In the genomic region with DNA sequence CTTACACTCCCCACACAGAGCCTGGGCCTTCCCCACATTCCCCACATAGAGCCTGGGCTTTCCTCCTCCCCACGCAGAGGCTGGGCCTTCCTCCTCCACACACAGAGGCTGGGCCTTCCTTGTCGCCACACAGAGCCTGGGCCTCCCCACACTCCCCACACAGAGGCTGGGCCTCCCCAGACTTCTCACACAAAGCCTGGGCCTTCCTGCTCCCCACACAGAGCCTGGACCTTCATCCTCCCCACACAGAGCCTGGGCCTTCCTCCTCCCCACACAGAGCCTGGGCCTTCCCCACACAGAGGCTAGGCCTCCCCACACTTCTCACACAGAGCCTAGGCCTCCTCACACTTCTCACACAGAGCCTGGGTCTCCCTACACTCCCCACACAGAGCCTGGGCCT, we compare ENCODE assay signal across 10 cellular contexts. TPM values are rescaled to one million over a fixed set of nuclear protein-coding genes. Genes with fewer than 3 reads are reported as not detected.
A peak's percentile ranks its signal among the peaks of the same experiment; 100 is the strongest.
DNase-seq lines count a peak whose midpoint lies in the region; ATAC-seq and TF ChIP-seq lines count a peak whose summit lies in the region.
"Not testable (repeated sequence)": the region's sequence is repeated elsewhere in the genome, so short reads cannot be mapped to it uniquely, and the experiment has no call there.
"Had no signal": no experiment of that assay in that cellular context is flagged by ENCODE, and none has a peak within 500 bp of the region (broad histone marks: within the 10 kb centered on the region; RNA-seq: fewer than 3 reads in every experiment).

No MANE protein-coding gene starts in this region.

- POLR2A ChIA-PET in activated CD8-positive, alpha-beta T cell treated with anti-CD3 and anti-CD28 coated beads for 36 hours (lab: Charles Lee) = not testable (repeated sequence)

- DNase-seq in GM06990 (ENCODE audit: extremely low read depth, insufficient read length) (peak; percentile 51), chondrocyte (ENCODE audit: low spot score) (peak; percentile 46), posterior vena cava (ENCODE audit: low spot score) (peak; percentile 30)
- DNase-seq in activated CD8-positive, alpha-beta T cell treated with anti-CD3 and anti-CD28 coated beads for 36 hours = peak; percentile 16
- not testable (repeated sequence) for DNase-seq in mesothelial cell of epicardium (ENCODE audit: low spot score in 2 of 2, unreplicated experiment in 2 of 2)

- not testable (repeated sequence) for H3K9me3 Mint-ChIP-seq in activated CD8-positive, alpha-beta T cell treated with anti-CD3 and anti-CD28 coated beads for 36 hours; activated naive CD8-positive, alpha-beta T cell (ENCODE audit: low read depth); chondrocyte (ENCODE audit: low read depth); mesothelial cell of epicardium

- H3K27me3 Mint-ChIP-seq in activated CD8-positive, alpha-beta T cell treated with anti-CD3 and anti-CD28 coated beads for 36 hours; activated naive CD8-positive, alpha-beta T cell; chondrocyte (ENCODE audit: low read depth); mesothelial cell of epicardium (ENCODE audit: low read depth): not testable (repeated sequence)

- CTCF ChIA-PET in activated CD8-positive, alpha-beta T cell treated with anti-CD3 and anti-CD28 coated beads for 36 hours (lab: Charles Lee) = not testable (repeated sequence)

- not testable (repeated sequence) for TF ChIP-seq CTCF in GM06990 (IDR thresholded peaks at IDR 0.05; ENCODE audit: insufficient read depth, low read length, poor library complexity, severe bottlenecking); activated CD8-positive, alpha-beta T cell treated with anti-CD3 and anti-CD28 coated beads for 36 hours (IDR thresholded peaks at IDR 0.05); chondrocyte (IDR thresholded peaks at IDR 0.05); mesothelial cell of epicardium (IDR thresholded peaks at IDR 0.05; ENCODE audit: unreplicated experiment)

- H3K27ac ChIP-seq in HUES6 (ENCODE audit: low read depth, low read length) = not testable (repeated sequence)
- H3K27ac ChIP-seq in temporal lobe (ENCODE audit: low read depth, low read length) = peak overlapping the region; percentile 5

- not testable (repeated sequence) for H3K4me1 ChIP-seq in HUES6 (ENCODE audit: control insufficient read depth, insufficient read depth, low read length)

- ATAC-seq in activated CD8-positive, alpha-beta T cell treated with anti-CD3 and anti-CD28 coated beads for 36 hours = peak; percentile 12

- H3K27ac Mint-ChIP-seq in activated CD8-positive, alpha-beta T cell treated with anti-CD3 and anti-CD28 coated beads for 36 hours = peak overlapping the region; percentile 84
- H3K27ac Mint-ChIP-seq in activated naive CD8-positive, alpha-beta T cell = peak overlapping the region; percentile 85
- H3K27ac Mint-ChIP-seq in chondrocyte (ENCODE audit: unreplicated experiment) = not testable (repeated sequence)
- H3K27ac Mint-ChIP-seq in mesothelial cell of epicardium = peak overlapping the region; percentile 50

- H3K9ac ChIP-seq in HUES6 (ENCODE audit: low read length) = peak overlapping the region; percentile 45

- not testable (repeated sequence) for H3K27me3 ChIP-seq in GM06990 (replicated peaks; ENCODE audit: control insufficient read depth, insufficient read depth, low read length); HUES6 (ENCODE audit: control insufficient read depth, insufficient read depth, low read length)

- not testable (repeated sequence) for H3K36me3 ChIP-seq in GM06990 (ENCODE audit: control insufficient read depth, insufficient read depth, low read length); HUES6 (ENCODE audit: control insufficient read depth, insufficient read depth, low read length)

- peaks cover 23% of the 10 kb centered on the region for H3K4me1 Mint-ChIP-seq in activated CD8-positive, alpha-beta T cell treated with anti-CD3 and anti-CD28 coated beads for 36 hours (ENCODE audit: low read depth)
- not testable (repeated sequence) for H3K4me1 Mint-ChIP-seq in activated naive CD8-positive, alpha-beta T cell (ENCODE audit: low read depth); chondrocyte (ENCODE audit: low read depth); mesothelial cell of epicardium

- H3K36me3 Mint-ChIP-seq in activated CD8-positive, alpha-beta T cell treated with anti-CD3 and anti-CD28 coated beads for 36 hours (ENCODE audit: low read depth); activated naive CD8-positive, alpha-beta T cell; chondrocyte (ENCODE audit: low read depth); mesothelial cell of epicardium: not testable (repeated sequence)

- not testable (repeated sequence) for H3K4me3 Mint-ChIP-seq in activated CD8-positive, alpha-beta T cell treated with anti-CD3 and anti-CD28 coated beads for 36 hours; activated naive CD8-positive, alpha-beta T cell; chondrocyte (ENCODE audit: unreplicated experiment); mesothelial cell of epicardium

- intact Hi-C loops in activated CD8-positive, alpha-beta T cell treated with anti-CD3 and anti-CD28 coated beads for 36 hours (cut with micrococcal nuclease); posterior vena cava (cut with DNase I): not testable (repeated sequence)

- H3K4me3 ChIP-seq in GM06990 (replicated peaks; ENCODE audit: low read depth, low read length); HUES6 (ENCODE audit: low read depth, low read length): not testable (repeated sequence)

- not testable (repeated sequence) for H3K9me3 ChIP-seq in HUES6 (ENCODE audit: control insufficient read depth, insufficient read depth, low read depth, low read length)

RNA-seq across cellular contexts. Expression of a gene that starts 10.5 kb away (rescaled TPM):
- under 1 TPM in 1 of 2 experiments, not detected in 1; 0.34 TPM for total RNA-seq in activated CD8-positive, alpha-beta T cell treated with anti-CD3 and anti-CD28 coated beads for 36 hours
- total RNA-seq in chondrocyte = 0.49 to 0.92 TPM (median 0.89 TPM) in 3 replicates
- total RNA-seq in mesothelial cell of epicardium = 3.1 to 4.1 TPM (median 3.2 TPM) in 3 replicates
- under 1 TPM; 0.14 to 0.81 TPM for total RNA-seq in posterior vena cava
- 2.0 TPM for total RNA-seq in temporal lobe
- total RNA-seq: CD8-positive, alpha-beta T cell; K562 had no signal
